8 cellular contexts compared by ENCODE assay signal in the genomic region with DNA sequence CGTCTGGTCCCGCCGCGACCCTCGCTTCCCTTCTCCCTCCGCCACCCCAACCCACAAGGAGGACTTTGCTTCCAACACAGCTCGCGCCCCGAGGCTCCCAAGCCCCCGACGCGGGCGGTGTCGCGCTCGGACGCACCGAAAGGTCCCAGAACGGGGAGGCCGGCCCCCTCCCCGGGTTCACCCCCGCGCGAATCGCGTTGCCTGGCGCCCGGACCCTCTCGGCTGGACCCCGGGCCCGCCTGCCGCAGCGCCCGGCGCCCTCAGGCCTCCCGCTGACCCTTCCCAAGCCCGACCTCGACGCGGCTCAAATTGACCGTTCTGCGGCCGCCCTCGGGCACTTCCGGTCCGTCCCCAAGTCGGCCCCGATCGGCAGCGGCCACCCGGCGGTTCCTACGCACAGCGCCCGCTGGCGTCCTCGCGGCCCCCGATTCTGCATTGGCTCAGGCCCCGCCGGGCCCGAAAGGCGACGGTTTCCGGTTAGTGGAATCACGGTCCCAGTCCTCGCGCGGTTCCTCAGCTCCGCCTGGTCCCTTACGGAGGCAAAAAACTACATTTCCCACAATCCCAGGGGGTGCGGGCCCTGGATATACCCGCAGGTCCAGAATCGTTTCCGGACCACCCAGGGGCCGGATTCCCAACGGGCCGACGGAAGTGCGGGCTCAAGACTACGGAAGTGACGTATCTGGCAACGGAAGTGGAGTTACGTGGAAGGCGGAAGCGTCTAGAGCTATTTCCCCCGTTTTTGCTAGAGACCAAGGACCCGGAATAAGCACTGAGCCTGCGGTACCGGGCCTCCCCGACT.
A peak's percentile ranks its signal among the peaks of the same experiment; 100 is the strongest.
DNase-seq lines count a peak whose midpoint lies in the region; ATAC-seq and FAIRE-seq lines count a peak whose summit lies in the region.

Gene AURKAIP1 (minus strand): TSS at position 347 of the 802 bp plus-strand sequence. CDS start 451 bp downstream, outside the sequence.

- peak; percentile 97 to 98 for DNase-seq in AML-193 (lab: John Stamatoyannopoulos, UW)
- DNase-seq in NCI-H446 treated with DMSO at 0.1 percent for 48 hours (lab: John Stamatoyannopoulos, UW) = peak; percentile 99
- peak; percentile 100 for DNase-seq in cerebellar cortex (ENCODE audit: low spot score)
- DNase-seq in stimulated activated CD4-positive, alpha-beta T cell treated with anti-CD3 and anti-CD28 coated beads, Interleukin-12 subunit alpha, Interleukin-12 subunit beta, amount 100 ng/mL, for 4 hours = peak; percentile 90

- peak; percentile 89 for ATAC-seq in GM19035 (IDR thresholded peaks at IDR 0.05; ENCODE audit: unreplicated experiment)
- ATAC-seq in HG03354 (IDR thresholded peaks at IDR 0.05; ENCODE audit: poor library complexity, severe bottlenecking, unreplicated experiment) = peak; percentile 87
- ATAC-seq in activated CD4-positive, CD25-positive, alpha-beta regulatory T cell treated with anti-CD3 and anti-CD28 coated beads, Interleukin-2, amount 50 U/mL, for 24 hours = peak; percentile 96 to 97

- peak; percentile 98 for FAIRE-seq in islet of Langerhans (lab: Jason Lieb, UNC)

Comparison
In these comparisons a context has a peak if more than half of its experiments do, and no peak if none do; other contexts are left out.
1. Peak in every context shown above with its lines: DNase-seq and ATAC-seq.